ENCODE assay signal across 17 cellular contexts in the genomic region with DNA sequence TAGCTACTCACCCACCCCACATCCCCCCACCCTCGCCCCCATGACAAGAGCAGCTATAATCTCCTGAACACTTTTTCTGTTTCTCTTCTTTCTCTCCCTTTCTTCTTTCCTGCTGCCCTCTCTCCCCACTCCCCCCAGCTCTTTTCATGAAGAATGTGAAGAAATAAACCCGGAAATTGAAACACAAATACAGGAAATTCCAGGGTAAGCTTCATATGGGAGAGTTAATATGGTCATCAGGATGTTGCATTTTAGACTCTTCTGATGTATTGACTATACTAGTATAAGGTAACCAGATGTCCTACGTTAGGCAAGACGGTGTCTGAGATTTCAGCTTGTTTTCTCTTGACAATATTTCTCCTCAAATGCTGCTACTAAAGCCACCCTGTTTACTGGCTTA. TPM values are rescaled to one million over a fixed set of nuclear protein-coding genes. Genes with fewer than 3 reads are reported as not detected.
DNase-seq lines count a peak whose midpoint lies in the region; ATAC-seq and TF ChIP-seq lines count a peak whose summit lies in the region.
"Had no signal": no experiment of that assay in that cellular context is flagged by ENCODE, and none has a peak within 500 bp of the region (broad histone marks: within the 10 kb centered on the region; RNA-seq: fewer than 3 reads in every experiment).

No MANE protein-coding gene starts in this region.

- H3K4me3 ChIP-seq in SK-N-MC (peak overlapping the region; percentile 42), fibroblast of the aortic adventitia (ENCODE audit: low read depth, low read length) (no peak overlapping the region)
- H3K4me3 ChIP-seq: BLaER1, K562 had no signal

- H3K27ac ChIP-seq in SK-N-MC, result peak overlapping the region; percentile 91
- H3K27ac ChIP-seq: BLaER1 had no signal

- peaks cover 54% of the 10 kb centered on the region for H3K4me1 Mint-ChIP-seq in nephron progenitor cell
- no peaks in the 10 kb centered on the region for H3K4me1 Mint-ChIP-seq in activated CD4-positive, alpha-beta T cell treated with anti-CD3 and anti-CD28 coated beads for 36 hours
- H3K4me1 Mint-ChIP-seq: CD4-positive, alpha-beta memory T cell had no signal

- TF ChIP-seq CTCF in fibroblast of the aortic adventitia (IDR thresholded peaks at IDR 0.05; ENCODE audit: insufficient read depth, low read length) (no peak), nephron progenitor cell (IDR thresholded peaks at IDR 0.05) (no peak)

- peaks cover 5% of the 10 kb centered on the region for H3K9me3 Mint-ChIP-seq in nephron progenitor cell
- H3K9me3 Mint-ChIP-seq in activated CD4-positive, alpha-beta T cell treated with anti-CD3 and anti-CD28 coated beads for 36 hours (ENCODE audit: low read depth), result no peaks in the 10 kb centered on the region
- H3K9me3 Mint-ChIP-seq: HFFc6 had no signal

- ATAC-seq in HG03439 (IDR thresholded peaks at IDR 0.05; ENCODE audit: unreplicated experiment) (no peak), HG03175 (IDR thresholded peaks at IDR 0.05; ENCODE audit: unreplicated experiment) (no peak)
- ATAC-seq in activated CD4-positive, alpha-beta T cell treated with anti-CD3 and anti-CD28 coated beads for 36 hours, result no peak
- ATAC-seq: K562 had no signal

- POLR2A ChIA-PET in activated CD4-positive, alpha-beta T cell treated with anti-CD3 and anti-CD28 coated beads for 36 hours (lab: Charles Lee), result no interaction called here

- CTCF ChIA-PET in activated CD4-positive, alpha-beta T cell treated with anti-CD3 and anti-CD28 coated beads for 36 hours (lab: Charles Lee), result interaction anchor here (0.7 kb wide), 1 partner anchor 1056 kb away, joined by 3 read pairs; no protein-coding TSS in a partner anchor

- H3K27ac Mint-ChIP-seq in nephron progenitor cell, result peak overlapping the region; percentile 79
- H3K27ac Mint-ChIP-seq in activated CD4-positive, alpha-beta T cell treated with anti-CD3 and anti-CD28 coated beads for 36 hours, result no peak overlapping the region
- H3K27ac Mint-ChIP-seq: CD4-positive, alpha-beta memory T cell; HFFc6 had no signal

- intact Hi-C loops in activated CD4-positive, alpha-beta T cell treated with anti-CD3 and anti-CD28 coated beads for 36 hours (cut with DNase I, micrococcal nuclease), result no loop called here

- H3K27me3 Mint-ChIP-seq in nephron progenitor cell (ENCODE audit: low read depth, poor library complexity), result no peaks in the 10 kb centered on the region
- H3K27me3 Mint-ChIP-seq in activated CD4-positive, alpha-beta T cell treated with anti-CD3 and anti-CD28 coated beads for 36 hours, result no peaks in the 10 kb centered on the region
- H3K27me3 Mint-ChIP-seq: CD4-positive, alpha-beta memory T cell had no signal

- no peak overlapping the region for H3K9ac ChIP-seq in SK-N-MC (ENCODE audit: insufficient read length)
- H3K9ac ChIP-seq: BLaER1 had no signal

- peak; percentile 25 for DNase-seq in EH (ENCODE audit: low read depth)
- DNase-seq in SK-N-MC (ENCODE audit: low read depth, low spot score), result peak; percentile 20
- DNase-seq in fibroblast of the aortic adventitia (ENCODE audit: low read depth), result peak; percentile 6
- no peak for DNase-seq in nephron progenitor cell
- DNase-seq in NK-92 treated with Interleukin-12 subunit alpha and Interleukin-12 subunit beta, amount 100 ng/mL, for 24 hours (lab: John Stamatoyannopoulos, UW), result no peak
- DNase-seq in activated CD4-positive, alpha-beta T cell treated with anti-CD3 and anti-CD28 coated beads for 36 hours, result no peak
- DNase-seq: CD4-positive, alpha-beta memory T cell; DMS53; H7; HFFc6; NCI-H1105; NCI-H226; NCI-H524 treated with DMSO at 0.1 percent for 48 hours had no signal

- H3K36me3 Mint-ChIP-seq in nephron progenitor cell (ENCODE audit: low read depth), result no peaks in the 10 kb centered on the region
- no peaks in the 10 kb centered on the region for H3K36me3 Mint-ChIP-seq in activated CD4-positive, alpha-beta T cell treated with anti-CD3 and anti-CD28 coated beads for 36 hours (ENCODE audit: low read depth)
- H3K36me3 Mint-ChIP-seq: CD4-positive, alpha-beta memory T cell had no signal

- no peaks in the 10 kb centered on the region for H3K9me3 ChIP-seq in SK-N-MC (ENCODE audit: low read depth, low read length)
- H3K9me3 ChIP-seq: BLaER1 had no signal

- no peaks in the 10 kb centered on the region for H3K36me3 ChIP-seq in SK-N-MC (ENCODE audit: insufficient read depth, low read length)
- H3K36me3 ChIP-seq: BLaER1 had no signal

- H3K4me3 Mint-ChIP-seq in nephron progenitor cell, result no peak overlapping the region
- H3K4me3 Mint-ChIP-seq in activated CD4-positive, alpha-beta T cell treated with anti-CD3 and anti-CD28 coated beads for 36 hours, result no peak overlapping the region
- H3K4me3 Mint-ChIP-seq: CD4-positive, alpha-beta memory T cell; HFFc6 had no signal

RNA-seq across cellular contexts. Expression of a gene that starts 41.6 kb away (rescaled TPM):
- 88.8 and 197 TPM in 2 replicates for total RNA-seq in fibroblast of the aortic adventitia (ENCODE audit: low replicate concordance)
- under 1 TPM; 0.09 to 0.14 TPM for total RNA-seq in activated CD4-positive, alpha-beta T cell treated with anti-CD3 and anti-CD28 coated beads for 36 hours
- total RNA-seq: CD4-positive, alpha-beta memory T cell; K562 had no signal

Comparison
In these comparisons a context has a peak if more than half of its experiments do, and no peak if none do; other contexts are left out.
1. DNase-seq: peak in EH (single experiment), SK-N-MC (single experiment) and fibroblast of the aortic adventitia (single experiment); none in nephron progenitor cell (single experiment), NK-92 treated with Interleukin-12 subunit alpha and Interleukin-12 subunit beta, amount 100 ng/mL, for 24 hours (single experiment) and activated CD4-positive, alpha-beta T cell treated with anti-CD3 and anti-CD28 coated beads for 36 hours (single experiment).
2. RNA of a gene that starts 41.6 kb away (total RNA-seq): 88.8 to 197 TPM in fibroblast of the aortic adventitia; 0.09 to 0.14 TPM in activated CD4-positive, alpha-beta T cell treated with anti-CD3 and anti-CD28 coated beads for 36 hours; every median in the first group is over 10 times any median in the second.